Comparison of ENCODE assay signal across 15 cellular contexts in the genomic region with DNA sequence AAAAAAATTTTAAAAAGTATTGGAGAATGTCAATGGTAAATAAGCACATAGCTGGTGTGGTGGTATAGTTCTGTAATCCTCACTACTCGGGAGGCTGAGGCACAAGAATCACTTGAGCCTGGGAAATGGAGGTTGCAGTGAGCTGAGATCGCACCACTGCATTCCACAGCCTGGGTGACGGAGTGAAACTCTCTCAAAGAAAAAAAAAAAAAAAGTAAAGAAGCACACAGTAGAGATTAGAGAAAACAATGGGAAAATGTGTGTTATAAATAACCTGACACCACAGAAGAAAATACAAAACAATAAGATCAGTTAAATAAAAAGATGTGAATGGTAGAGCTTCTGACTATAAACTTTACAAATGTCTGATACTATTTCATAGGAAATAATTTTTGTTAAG.
"Had no signal": no experiment of that assay in that cellular context is flagged by ENCODE, and none has a peak within 500 bp of the region (broad histone marks: within the 10 kb centered on the region; RNA-seq: fewer than 3 reads in every experiment).

No MANE protein-coding gene starts in this region.

- H3K27me3 Mint-ChIP-seq: activated CD8-positive, alpha-beta memory T cell treated with anti-CD3 and anti-CD28 coated beads, Interleukin-2, amount 10 ng/mL, durations not matched to agents 7 days and 5 days; activated naive CD8-positive, alpha-beta T cell; activated T-cell treated with anti-CD3 and anti-CD28 coated beads, Interleukin-2, amount 50 U/mL, for 24 hours had no signal

- H3K4me3 ChIP-seq: lung, spleen had no signal

- DNase-seq: activated CD4-positive, alpha-beta T cell treated with anti-CD3 and anti-CD28 coated beads for 1 hour; activated CD4-positive, alpha-beta T cell treated with anti-CD3 and anti-CD28 coated beads, Interleukin-2, amount 50 U/mL, for 48 hours; activated CD8-positive, alpha-beta memory T cell treated with anti-CD3 and anti-CD28 coated beads, Interleukin-2, amount 10 ng/mL, durations not matched to agents 7 days and 5 days; activated effector memory CD4-positive, alpha-beta T cell treated with Interleukin-2 at 50 U/mL for 16 hours; activated T-cell treated with anti-CD3 and anti-CD28 coated beads, Interleukin-2, amount 50 U/mL, for 24 hours; amygdala; hippocampal formation; natural killer cell; spleen; stimulated activated CD4-positive, alpha-beta T cell treated with anti-CD3 and anti-CD28 coated beads, Interleukin-1b, Interleukin-23, amount 100 ng/mL, for 48 hours; stimulated activated naive CD4-positive, alpha-beta T cell; T-helper 9 cell had no signal

- H3K36me3 Mint-ChIP-seq: natural killer cell had no signal

- H3K9me3 Mint-ChIP-seq: activated T-cell treated with anti-CD3 and anti-CD28 coated beads, Interleukin-2, amount 50 U/mL, for 24 hours had no signal

- H3K27ac ChIP-seq: spleen had no signal

- H3K4me3 Mint-ChIP-seq: activated CD8-positive, alpha-beta memory T cell treated with anti-CD3 and anti-CD28 coated beads, Interleukin-2, amount 10 ng/mL, durations not matched to agents 7 days and 5 days; activated naive CD8-positive, alpha-beta T cell; activated T-cell treated with anti-CD3 and anti-CD28 coated beads, Interleukin-2, amount 50 U/mL, for 24 hours; natural killer cell had no signal

- ATAC-seq: activated CD8-positive, alpha-beta memory T cell treated with anti-CD3 and anti-CD28 coated beads, Interleukin-2, amount 10 ng/mL, durations not matched to agents 7 days and 5 days; natural killer cell; sciatic nerve had no signal

- H3K27ac Mint-ChIP-seq: activated CD8-positive, alpha-beta memory T cell treated with anti-CD3 and anti-CD28 coated beads, Interleukin-2, amount 10 ng/mL, durations not matched to agents 7 days and 5 days; activated naive CD8-positive, alpha-beta T cell; activated T-cell treated with anti-CD3 and anti-CD28 coated beads, Interleukin-2, amount 50 U/mL, for 24 hours; natural killer cell had no signal

- H3K27me3 ChIP-seq: spleen had no signal
